ENCODE assay signal across 10 cellular contexts in genomic region chr6:157269261-157269794, GRCh38. TPM values are rescaled to one million over a fixed set of nuclear protein-coding genes. Genes with fewer than 3 reads are reported as not detected.
DNase-seq lines count a peak whose midpoint lies in the region; ATAC-seq, FAIRE-seq and TF ChIP-seq lines count a peak whose summit lies in the region.
"Had no signal": no experiment of that assay in that cellular context is flagged by ENCODE, and none has a peak within 500 bp of the region (broad histone marks: within the 10 kb centered on the region; RNA-seq: fewer than 3 reads in every experiment).

No MANE protein-coding gene starts in this region.

- no peaks in the 10 kb centered on the region for H3K36me3 ChIP-seq in kidney (ENCODE audit: control insufficient read depth in 1 of 2, insufficient read depth in 2 of 2, low read length in 2 of 2)
- H3K36me3 ChIP-seq: BLaER1 treated with 17β-estradiol and CSF1 and Interleukin-3, amounts not matched to agents 10 nM and 100 nM; SJCRH30 had no signal

- H3K9me3 ChIP-seq in kidney (ENCODE audit: control insufficient read depth in 1 of 2, low read length in 2 of 2), result no peaks in the 10 kb centered on the region
- H3K9me3 ChIP-seq: SJCRH30 had no signal

- peaks cover 8 to 16% of the 10 kb centered on the region in 2 donors for H3K4me1 ChIP-seq in kidney (ENCODE audit: control insufficient read depth in 1 of 2, insufficient read depth in 1 of 2, low read depth in 1 of 2, low read length in 2 of 2)
- H3K4me1 ChIP-seq: SJCRH30 had no signal

- H3K9ac ChIP-seq in kidney (ENCODE audit: low read length in 2 of 2), result no peak overlapping the region
- H3K9ac ChIP-seq: BLaER1 treated with 17β-estradiol and CSF1 and Interleukin-3, amounts not matched to agents 10 nM and 100 nM had no signal

- ATAC-seq in HG02885 (IDR thresholded peaks at IDR 0.05; ENCODE audit: poor library complexity, unreplicated experiment) (no peak), HG02798 (IDR thresholded peaks at IDR 0.05; ENCODE audit: poor library complexity, unreplicated experiment) (no peak)

- intact Hi-C loops in kidney (cut with DNase I), result no loop called here

- no peak overlapping the region for H3K4me3 ChIP-seq in kidney (ENCODE audit: low read length in 2 of 2)
- H3K4me3 ChIP-seq: BLaER1 treated with 17β-estradiol and CSF1 and Interleukin-3, amounts not matched to agents 10 nM and 100 nM; SJCRH30 had no signal

- no peak for TF ChIP-seq CTCF in kidney (IDR thresholded peaks at IDR 0.05; ENCODE audit: borderline replicate concordance, extremely low read depth, insufficient read depth)
- TF ChIP-seq CTCF in GM10266 (IDR thresholded peaks at IDR 0.05; ENCODE audit: control insufficient read depth, insufficient read depth, low read depth, missing control alignments), result no peak

- H3K27ac ChIP-seq in caudate nucleus (ENCODE audit: low read depth, low read length) (peak overlapping the region; percentile 24), kidney (ENCODE audit: low read depth in 2 of 2, low read length in 2 of 2) (peak overlapping the region; percentile 57 to 68)
- H3K27ac ChIP-seq: BLaER1 treated with 17β-estradiol and CSF1 and Interleukin-3, amounts not matched to agents 10 nM and 100 nM; SJCRH30 had no signal

- FAIRE-seq in kidney (lab: Jason Lieb, UNC), result no peak

- peak; percentile 21 for DNase-seq in COLO829 (ENCODE audit: low spot score)
- peak in 4 of 61 donors; percentile 5 to 81 (median 18) for DNase-seq in caudate nucleus (lab: John Stamatoyannopoulos, UW)
- peak; percentile 90 for DNase-seq in kidney
- DNase-seq in pulmonary artery endothelial cell (ENCODE audit: low read depth, low spot score), result peak; percentile 84
- no peak for DNase-seq in GM10266 (ENCODE audit: extremely low spot score)
- DNase-seq in activated CD4-positive, alpha-beta T cell treated with anti-CD3 and anti-CD28 coated beads for 4 hours, result no peak
- DNase-seq: SJCRH30 had no signal

RNA-seq across cellular contexts. Expression of gene TMEM242, which starts 54.0 kb away (rescaled TPM):
- total RNA-seq in kidney, result 14.2 TPM
- polyA plus RNA-seq in kidney (ENCODE audit: insufficient read depth, low read depth, low replicate concordance), result 14.3 TPM
- 5.7 and 7.1 TPM in 2 replicates for total RNA-seq in pulmonary artery endothelial cell

Comparison
In these comparisons a context has a peak if more than half of its experiments do, and no peak if none do; other contexts are left out.
1. DNase-seq: peak in COLO829 (single experiment), kidney (single experiment) and pulmonary artery endothelial cell (single experiment); none in GM10266 (single experiment) and activated CD4-positive, alpha-beta T cell treated with anti-CD3 and anti-CD28 coated beads for 4 hours (0 of 2).